ENCODE assay signal across 14 cellular contexts in genomic region chr2:11764920-11765319, GRCh38.
"Had no signal": no experiment of that assay in that cellular context is flagged by ENCODE, and none has a peak within 500 bp of the region (broad histone marks: within the 10 kb centered on the region; RNA-seq: fewer than 3 reads in every experiment).

No MANE protein-coding gene starts in this region.

- H3K27ac Mint-ChIP-seq: mesothelial cell of epicardium; nephron progenitor cell; stimulated activated naive CD8-positive, alpha-beta T cell treated with anti-CD3 and anti-CD28 coated beads, Interleukin-15, Interleukin-2, amounts not matched to agents 100 ng/mL and 50 ng/mL, for 24 hours had no signal

- FAIRE-seq: bronchial epithelial cell had no signal

- H3K27me3 ChIP-seq: dorsolateral prefrontal cortex, tibial nerve, uterus had no signal

- H3K9me3 ChIP-seq: lower lobe of right lung, tibial nerve, uterus had no signal

- H3K36me3 ChIP-seq: uterus had no signal

- DNase-seq: activated CD4-positive, alpha-beta T cell treated with anti-CD3 and anti-CD28 coated beads for 1 hour; activated CD8-positive, alpha-beta memory T cell treated with anti-CD3 and anti-CD28 coated beads for 24 hours; activated naive CD4-positive, alpha-beta T cell treated with Interleukin-2 at 50 U/mL for 16 hours; dorsolateral prefrontal cortex; lower lobe of right lung; nephron progenitor cell; occipital lobe; retina; stimulated activated CD4-positive, alpha-beta T cell treated with anti-CD3 and anti-CD28 coated beads, Interleukin-2, amount 100 ng/mL, for 24 hours; uterus had no signal

- H3K27ac ChIP-seq: lower lobe of right lung, tibial nerve, uterus had no signal

- H3K4me1 ChIP-seq: uterus had no signal

- H3K27me3 Mint-ChIP-seq: stimulated activated naive CD8-positive, alpha-beta T cell treated with anti-CD3 and anti-CD28 coated beads, Interleukin-15, Interleukin-2, amounts not matched to agents 100 ng/mL and 50 ng/mL, for 24 hours had no signal

- H3K9me3 Mint-ChIP-seq: mesothelial cell of epicardium; stimulated activated naive CD8-positive, alpha-beta T cell treated with anti-CD3 and anti-CD28 coated beads, Interleukin-15, Interleukin-2, amounts not matched to agents 100 ng/mL and 50 ng/mL, for 24 hours had no signal

- H3K4me3 Mint-ChIP-seq: mesothelial cell of epicardium; nephron progenitor cell; stimulated activated naive CD8-positive, alpha-beta T cell treated with anti-CD3 and anti-CD28 coated beads, Interleukin-15, Interleukin-2, amounts not matched to agents 100 ng/mL and 50 ng/mL, for 24 hours had no signal

- H3K4me3 ChIP-seq: dorsolateral prefrontal cortex, lower lobe of right lung, tibial nerve, uterus had no signal
